ENCODE assay signal across 8 cellular contexts in genomic region chr19:49746206-49746958, GRCh38. TPM values are rescaled to one million over a fixed set of nuclear protein-coding genes. Genes with fewer than 3 reads are reported as not detected.
DNase-seq lines count a peak whose midpoint lies in the region; ATAC-seq, FAIRE-seq and TF ChIP-seq lines count a peak whose summit lies in the region.

No MANE protein-coding gene starts in this region.

- POLR2A ChIA-PET in activated CD8-positive, alpha-beta T cell treated with anti-CD3 and anti-CD28 coated beads for 36 hours (lab: Charles Lee) = no interaction called here

- no peaks in the 10 kb centered on the region for H3K27me3 Mint-ChIP-seq in activated CD8-positive, alpha-beta T cell treated with anti-CD3 and anti-CD28 coated beads for 36 hours
- H3K27me3 Mint-ChIP-seq in endothelial cell (ENCODE audit: unreplicated experiment) = peaks cover 12% of the 10 kb centered on the region

- TF ChIP-seq POLR2A in H54 (IDR thresholded peaks at IDR 0.05; ENCODE audit: low read depth, low read length) = no peak

- FAIRE-seq in H54 (lab: Jason Lieb, UNC) = no peak

- peak; percentile 93 for ATAC-seq in activated CD8-positive, alpha-beta T cell treated with anti-CD3 and anti-CD28 coated beads for 36 hours

- H3K4me3 Mint-ChIP-seq in activated CD8-positive, alpha-beta T cell treated with anti-CD3 and anti-CD28 coated beads for 36 hours = no peak overlapping the region
- H3K4me3 Mint-ChIP-seq in endothelial cell (ENCODE audit: unreplicated experiment) = no peak overlapping the region

- no peaks in the 10 kb centered on the region for H3K36me3 Mint-ChIP-seq in activated CD8-positive, alpha-beta T cell treated with anti-CD3 and anti-CD28 coated beads for 36 hours (ENCODE audit: low read depth)
- H3K36me3 Mint-ChIP-seq in endothelial cell (ENCODE audit: low read depth, unreplicated experiment) = peaks cover 10% of the 10 kb centered on the region

- H3K4me1 Mint-ChIP-seq in activated CD8-positive, alpha-beta T cell treated with anti-CD3 and anti-CD28 coated beads for 36 hours (ENCODE audit: low read depth) = no peaks in the 10 kb centered on the region
- no peaks in the 10 kb centered on the region for H3K4me1 Mint-ChIP-seq in endothelial cell (ENCODE audit: unreplicated experiment)

- peak; percentile 41 for DNase-seq in DMS53 (lab: John Stamatoyannopoulos, UW)
- DNase-seq in DMS53 treated with DMSO at 0.1 percent for 48 hours (lab: John Stamatoyannopoulos, UW; ENCODE audit: unreplicated experiment) = no peak
- peak; percentile 80 for DNase-seq in activated CD8-positive, alpha-beta T cell treated with anti-CD3 and anti-CD28 coated beads for 36 hours
- DNase-seq in fibroblast of the conjunctiva (ENCODE audit: low read depth) = peak; percentile 22
- peak; percentile 25 for DNase-seq in stimulated activated CD4-positive, alpha-beta T cell treated with anti-CD3 and anti-CD28 coated beads, Interleukin-12 subunit alpha, Interleukin-12 subunit beta, amount 100 ng/mL, for 4 hours
- DNase-seq in NCI-H345 (lab: John Stamatoyannopoulos, UW) = no peak
- no peak for DNase-seq in H54 (ENCODE audit: insufficient read length, low spot score)
- DNase-seq in endothelial cell (ENCODE audit: low spot score) = no peak

- H3K27ac Mint-ChIP-seq in activated CD8-positive, alpha-beta T cell treated with anti-CD3 and anti-CD28 coated beads for 36 hours = no peak overlapping the region
- H3K27ac Mint-ChIP-seq in endothelial cell (ENCODE audit: unreplicated experiment) = no peak overlapping the region

- H3K9me3 Mint-ChIP-seq in activated CD8-positive, alpha-beta T cell treated with anti-CD3 and anti-CD28 coated beads for 36 hours = no peaks in the 10 kb centered on the region
- H3K9me3 Mint-ChIP-seq in endothelial cell (ENCODE audit: unreplicated experiment) = no peaks in the 10 kb centered on the region

- CTCF ChIA-PET in activated CD8-positive, alpha-beta T cell treated with anti-CD3 and anti-CD28 coated beads for 36 hours (lab: Charles Lee) = interaction anchor here (0.7 to 0.9 kb wide), 2 partner anchors 14 to 29 kb away, joined by 3 to 4 read pairs; no protein-coding TSS in a partner anchor

- TF ChIP-seq CTCF in activated CD8-positive, alpha-beta T cell treated with anti-CD3 and anti-CD28 coated beads for 36 hours (IDR thresholded peaks at IDR 0.05) = no peak
- TF ChIP-seq CTCF in endothelial cell (IDR thresholded peaks at IDR 0.05; ENCODE audit: unreplicated experiment) = no peak

- intact Hi-C loops in activated CD8-positive, alpha-beta T cell treated with anti-CD3 and anti-CD28 coated beads for 36 hours (cut with micrococcal nuclease) = no loop called here

RNA-seq across cellular contexts. Expression of gene TSKS, which starts 16.7 kb away (rescaled TPM):
- under 1 TPM; 0.50 to 0.81 TPM for total RNA-seq in activated CD8-positive, alpha-beta T cell treated with anti-CD3 and anti-CD28 coated beads for 36 hours
- total RNA-seq in endothelial cell (ENCODE audit: unreplicated experiment) = not detected

RNA-seq across cellular contexts. Expression of gene AP2A1, which starts 20.4 kb away (rescaled TPM):
- 10 to 100 TPM; 83.4 to 84.5 TPM for total RNA-seq in activated CD8-positive, alpha-beta T cell treated with anti-CD3 and anti-CD28 coated beads for 36 hours
- 191 TPM for total RNA-seq in endothelial cell (ENCODE audit: unreplicated experiment)

RNA-seq across cellular contexts. Expression of gene CPT1C, which starts 55.5 kb away (rescaled TPM):
- 1 to 10 TPM in 1 of 2 experiments, under 1 TPM in 1; 0.69 to 1.0 TPM for total RNA-seq in activated CD8-positive, alpha-beta T cell treated with anti-CD3 and anti-CD28 coated beads for 36 hours
- 94.1 TPM for total RNA-seq in endothelial cell (ENCODE audit: unreplicated experiment)

RNA-seq across cellular contexts. Expression of gene ADM5, which starts 57.0 kb away (rescaled TPM):
- total RNA-seq in activated CD8-positive, alpha-beta T cell treated with anti-CD3 and anti-CD28 coated beads for 36 hours = 1 to 10 TPM; 5.2 to 6.2 TPM
- 5.3 TPM for total RNA-seq in endothelial cell (ENCODE audit: unreplicated experiment)

Comparison
In these comparisons a context has a peak if more than half of its experiments do, and no peak if none do; other contexts are left out.
1. DNase-seq: peak in DMS53 (single experiment), activated CD8-positive, alpha-beta T cell treated with anti-CD3 and anti-CD28 coated beads for 36 hours (single experiment), fibroblast of the conjunctiva (single experiment) and stimulated activated CD4-positive, alpha-beta T cell treated with anti-CD3 and anti-CD28 coated beads, Interleukin-12 subunit alpha, Interleukin-12 subunit beta, amount 100 ng/mL, for 4 hours (single experiment); none in DMS53 treated with DMSO at 0.1 percent for 48 hours (single experiment), NCI-H345 (single experiment), H54 (single experiment) and endothelial cell (single experiment).
2. RNA of gene CPT1C, which starts 55.5 kb away (total RNA-seq): 94.1 TPM in endothelial cell (single experiment); 0.69 to 1.0 TPM in activated CD8-positive, alpha-beta T cell treated with anti-CD3 and anti-CD28 coated beads for 36 hours; every median in the first group is over 10 times any median in the second.